In the genomic region with DNA sequence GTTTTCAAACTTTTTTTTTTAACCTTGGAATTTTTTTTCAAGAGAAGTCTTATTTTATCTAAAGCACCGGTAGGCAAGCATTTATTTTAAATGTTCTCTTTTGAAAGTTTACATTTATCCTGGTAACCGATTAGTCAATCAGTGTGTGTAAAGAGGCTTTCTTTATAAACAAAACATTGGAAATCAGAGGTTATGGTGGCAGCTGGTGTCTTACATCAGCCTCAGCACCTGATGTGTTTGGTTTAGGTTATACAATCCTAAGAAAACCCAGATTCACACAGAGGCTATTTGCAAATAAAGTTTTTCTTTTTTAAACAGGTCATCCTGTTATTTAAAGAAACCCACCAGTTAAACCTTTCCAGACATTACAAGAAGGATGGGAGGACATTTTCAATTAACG, we compare ENCODE assay signal across 18 cellular contexts.
A peak's percentile ranks its signal among the peaks of the same experiment; 100 is the strongest.
DNase-seq lines count a peak whose midpoint lies in the region; ATAC-seq, FAIRE-seq and TF ChIP-seq lines count a peak whose summit lies in the region.
"Had no signal": no experiment of that assay in that cellular context is flagged by ENCODE, and none has a peak within 500 bp of the region (broad histone marks: within the 10 kb centered on the region; RNA-seq: fewer than 3 reads in every experiment).

No MANE protein-coding gene starts in this region.

- H3K36me3 ChIP-seq in HepG2 (replicated peaks in 1 of 2; ENCODE audit: control insufficient read depth in 1 of 2, insufficient read depth in 2 of 2, low read length in 2 of 2) (no peaks in the 10 kb centered on the region), right lobe of liver (no peaks in the 10 kb centered on the region)

- H2AFZ ChIP-seq in HepG2 (ENCODE audit: low read length), result no peak overlapping the region
- H2AFZ ChIP-seq: GM23248 had no signal

- DNase-seq in DMS 273 (lab: John Stamatoyannopoulos, UW; ENCODE audit: unreplicated experiment) (peak; percentile 4), DMS 273 treated with DMSO at 0.1 percent for 48 hours (lab: John Stamatoyannopoulos, UW) (no peak), HepG2 (ENCODE audit: low spot score) (no peak), right lobe of liver (no peak), SHP77 treated with DMSO at 0.1 percent for 48 hours (lab: John Stamatoyannopoulos, UW) (peak; percentile 56), omental fat pad (ENCODE audit: low spot score) (no peak), OCI-M2 (lab: John Stamatoyannopoulos, UW; ENCODE audit: unreplicated experiment) (no peak)
- no peak for DNase-seq in NK-92 treated with Interleukin-12 subunit alpha and Interleukin-12 subunit beta, amount 100 ng/mL, for 24 hours (lab: John Stamatoyannopoulos, UW)
- DNase-seq: CD8-positive, alpha-beta T cell; COR-L47; DMS79; GM23248; H7 had no signal

- no peaks in the 10 kb centered on the region for H4K20me1 ChIP-seq in HepG2 (ENCODE audit: insufficient read depth, low read length)

- intact Hi-C loops in HepG2 (cut with micrococcal nuclease; ENCODE audit: unreplicated experiment) (no loop called here), right lobe of liver (cut with DNase I) (no loop called here)

- TF ChIP-seq POLR2A in HepG2 (IDR thresholded peaks at IDR 0.05; ENCODE audit: insufficient read depth in 1 of 2, low read depth in 2 of 2, low read length in 2 of 2), result no peak
- TF ChIP-seq POLR2A in right lobe of liver (IDR thresholded peaks at IDR 0.05), result no peak

- TF ChIP-seq CTCF in HepG2 (CRISPR knock-in tag; IDR thresholded peaks at IDR 0.05) (no peak), right lobe of liver (IDR thresholded peaks at IDR 0.05) (no peak), omental fat pad (IDR thresholded peaks at IDR 0.05) (no peak)

- no peaks in the 10 kb centered on the region for H3K79me2 ChIP-seq in HepG2 (ENCODE audit: insufficient read depth, low read length)

- in situ Hi-C loops in HepG2 (cut with HindIII; ENCODE audit: extremely low pct_ligation_motif_present, low pct_unique_long_range_greater_than_20kb), result no loop called here

- peaks cover 0 to 40% of the 10 kb centered on the region in 2 experiments; a peak in 3 of 5 replicates for H3K27me3 ChIP-seq in HepG2 (ENCODE audit: control insufficient read depth in 1 of 2, insufficient read depth in 2 of 2, low read length in 2 of 2)
- H3K27me3 ChIP-seq in right lobe of liver, result no peaks in the 10 kb centered on the region

- no peaks in the 10 kb centered on the region for H3K9me3 ChIP-seq in HepG2 (ENCODE audit: low read length)
- H3K9me3 ChIP-seq in right lobe of liver, result no peaks in the 10 kb centered on the region

- TF ChIP-seq EP300 in HepG2 (IDR thresholded peaks at IDR 0.05; ENCODE audit: low read depth in 2 of 2, low read length in 2 of 2) (no peak), HepG2 (CRISPR knock-in tag; IDR thresholded peaks at IDR 0.05; ENCODE audit: borderline replicate concordance) (no peak)

- no peak overlapping the region for H3K4me2 ChIP-seq in HepG2 (ENCODE audit: low read depth, low read length)

- no peak for TF ChIP-seq RAD21 in HepG2 (CRISPR knock-in tag; IDR thresholded peaks at IDR 0.05)

- H3K27ac ChIP-seq in HepG2 (ENCODE audit: extremely low read length, insufficient read depth, low read length) (no peak overlapping the region), right lobe of liver (no peak overlapping the region)
- H3K27ac ChIP-seq: 22Rv1, GM23248, HL-60 had no signal

- no peak for ATAC-seq in HepG2
- ATAC-seq in right lobe of liver, result no peak
- ATAC-seq in omental fat pad (ENCODE audit: low FRiP score), result no peak
- ATAC-seq: CD8-positive, alpha-beta T cell; GM12878 had no signal

- BruUV-seq in HepG2 (replicated peaks; lab: Mats Ljungman, UMichigan), result no TSS peak

- no peak overlapping the region for H3K9ac ChIP-seq in HepG2 (ENCODE audit: insufficient read depth, low read depth, low read length)
- H3K9ac ChIP-seq: GM23248 had no signal

- peaks cover 15% of the 10 kb centered on the region for H3K4me1 ChIP-seq in HepG2 (ENCODE audit: insufficient read depth, low read length)
- H3K4me1 ChIP-seq in right lobe of liver, result no peaks in the 10 kb centered on the region

- H3K4me3 ChIP-seq in HepG2 (replicated peaks in 1 of 3; ENCODE audit: insufficient read depth in 1 of 3, low read depth in 2 of 3, low read length in 3 of 3) (no peak overlapping the region), right lobe of liver (no peak overlapping the region)
- H3K4me3 ChIP-seq: GM12878, GM23248 had no signal

- 1% methylated on average over 3 of the region's 3 CpGs for WGBS in HepG2 (ENCODE audit: low lambda C conversion rate)
- WGBS in right lobe of liver (ENCODE audit: insufficient coverage, low coverage, low lambda C conversion rate, missing lambda C conversion rate), result 28% methylated on average over 3 of the region's 3 CpGs

- POLR2A ChIA-PET in HepG2 (lab: Yijun Ruan, JAX), result no interaction called here

- CTCF ChIA-PET in HepG2 (lab: Yijun Ruan, JAX; ENCODE audit: low intra/inter-chr PET ratio, low total read pairs), result no interaction called here

- no peak for FAIRE-seq in HepG2 (lab: Jason Lieb, UNC)
- FAIRE-seq: D721Med, GM12878, GM18507 had no signal

TF ChIP-seq in HepG2, 621 proteins besides CTCF, POLR2A, EP300 and RAD21:
- TF ChIP-seq, protein P1, sequence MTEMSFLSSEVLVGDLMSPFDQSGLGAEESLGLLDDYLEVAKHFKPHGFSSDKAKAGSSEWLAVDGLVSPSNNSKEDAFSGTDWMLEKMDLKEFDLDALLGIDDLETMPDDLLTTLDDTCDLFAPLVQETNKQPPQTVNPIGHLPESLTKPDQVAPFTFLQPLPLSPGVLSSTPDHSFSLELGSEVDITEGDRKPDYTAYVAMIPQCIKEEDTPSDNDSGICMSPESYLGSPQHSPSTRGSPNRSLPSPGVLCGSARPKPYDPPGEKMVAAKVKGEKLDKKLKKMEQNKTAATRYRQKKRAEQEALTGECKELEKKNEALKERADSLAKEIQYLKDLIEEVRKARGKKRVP (CRISPR knock-in tag; IDR thresholded peaks at IDR 0.05), result peak in 1 of 2 experiments; percentile 75; a peak in 2 of 4 replicates
- TF ChIP-seq HOXA9 (CRISPR knock-in tag; IDR thresholded peaks at IDR 0.05; ENCODE audit: borderline replicate concordance) (no peak), GATAD2A (CRISPR knock-in tag; IDR thresholded peaks at IDR 0.05) (peak; percentile 12; the same call in 1 of the 2 replicates)

Comparison
In these comparisons a context has a peak if more than half of its experiments do, and no peak if none do; other contexts are left out.
1. DNase-seq: peak in DMS 273 (single experiment) and SHP77 treated with DMSO at 0.1 percent for 48 hours (single experiment); none in DMS 273 treated with DMSO at 0.1 percent for 48 hours (single experiment), HepG2 (single experiment), right lobe of liver (0 of 3), NK-92 treated with Interleukin-12 subunit alpha and Interleukin-12 subunit beta, amount 100 ng/mL, for 24 hours (single experiment), omental fat pad (single experiment) and OCI-M2 (single experiment).